8 cellular contexts compared by ENCODE assay signal in genomic region chr17:61251939-61252865, GRCh38.
DNase-seq lines count a peak whose midpoint lies in the region; ATAC-seq and TF ChIP-seq lines count a peak whose summit lies in the region.

No MANE protein-coding gene starts in this region.

- TF ChIP-seq CTCF in MCF 10A (IDR thresholded peaks at IDR 0.05; ENCODE audit: unreplicated experiment): no peak
- TF ChIP-seq CTCF in mammary epithelial cell (conservative IDR thresholded peaks at IDR 0.05 in 1 of 2, IDR thresholded peaks at IDR 0.05 in 1 of 2; ENCODE audit: extremely low read depth in 1 of 2, insufficient read depth in 1 of 2, low read depth in 1 of 2, low read length in 2 of 2): no peak
- TF ChIP-seq CTCF in vagina (IDR thresholded peaks at IDR 0.05): peak in 1 of 3 experiments; percentile 10
- no peak for TF ChIP-seq CTCF in H9 (conservative IDR thresholded peaks at IDR 0.05)

- no peak overlapping the region for H3K56ac ChIP-seq in H9 (ENCODE audit: insufficient read length, low read depth, low read length)

- no peaks in the 10 kb centered on the region for H3K9me3 Mint-ChIP-seq in MCF 10A (ENCODE audit: unreplicated experiment)
- H3K9me3 Mint-ChIP-seq in H9: no peaks in the 10 kb centered on the region

- H4K20me1 ChIP-seq in mammary epithelial cell (ENCODE audit: insufficient read depth, low read length) (no peaks in the 10 kb centered on the region), H9 (ENCODE audit: control insufficient read depth, insufficient read depth, insufficient read length) (no peaks in the 10 kb centered on the region)

- H2BK20ac ChIP-seq in H9 (ENCODE audit: low read depth, low read length, poor library complexity, severe bottlenecking): no peak overlapping the region

- dilution Hi-C loops in mammary epithelial cell (cut with HindIII; ENCODE audit: low sequenced_read_pairs): no loop called here

- H3K23ac ChIP-seq in H9 (ENCODE audit: insufficient read length, low read depth, low read length): no peak overlapping the region

- no peaks in the 10 kb centered on the region for H3K36me3 Mint-ChIP-seq in MCF 10A (ENCODE audit: insufficient read depth, unreplicated experiment)
- H3K36me3 Mint-ChIP-seq in H9 (ENCODE audit: insufficient read depth in 1 of 3, low read depth in 3 of 3): no peaks in the 10 kb centered on the region

- no peak overlapping the region for H2BK5ac ChIP-seq in H9 (ENCODE audit: insufficient read length, low read length)

- no peaks in the 10 kb centered on the region for H3K27me3 Mint-ChIP-seq in MCF 10A (ENCODE audit: insufficient read depth, unreplicated experiment)
- no peaks in the 10 kb centered on the region for H3K27me3 Mint-ChIP-seq in H9 (ENCODE audit: low read depth)

- no peak overlapping the region for H3K4ac ChIP-seq in H9 (ENCODE audit: low read depth, low read length)

- H3K79me2 ChIP-seq in mammary epithelial cell (ENCODE audit: insufficient read depth, low read length) (no peaks in the 10 kb centered on the region), H9 (ENCODE audit: insufficient read depth, low read length) (no peaks in the 10 kb centered on the region)

- H3K4me3 ChIP-seq in mammary epithelial cell (replicated peaks in 1 of 3; ENCODE audit: insufficient read depth in 1 of 3, low read depth in 2 of 3, low read length in 3 of 3) (no peak overlapping the region), duodenal mucosa (ENCODE audit: low read depth in 1 of 2, low read length in 2 of 2) (no peak overlapping the region), muscle layer of duodenum (ENCODE audit: low read depth in 1 of 2, low read length in 2 of 2) (peak overlapping the region in 1 of 2 donors; percentile 20), vagina (no peak overlapping the region)

- CTCF ChIA-PET in MCF 10A (lab: Yijun Ruan, JAX) (interaction anchor here (0.6 kb wide), 1 partner anchor 52 kb away, joined by 3 read pairs; no protein-coding TSS in a partner anchor), mammary epithelial cell (lab: Charles Lee; ENCODE audit: low non-redundant PET) (no interaction called here)

- H3K36me3 ChIP-seq in mammary epithelial cell (ENCODE audit: insufficient read depth, low read length) (no peaks in the 10 kb centered on the region), duodenal mucosa (ENCODE audit: control insufficient read depth in 1 of 2, insufficient read depth in 2 of 2, low read length in 2 of 2) (no peaks in the 10 kb centered on the region), muscle layer of duodenum (ENCODE audit: control insufficient read depth in 1 of 2, insufficient read depth in 2 of 2, low read length in 2 of 2) (no peaks in the 10 kb centered on the region), vagina (no peaks in the 10 kb centered on the region)

- no peak overlapping the region for H2BK15ac ChIP-seq in H9 (ENCODE audit: low read depth, low read length)

- no peaks in the 10 kb centered on the region for H3K23me2 ChIP-seq in H9 (ENCODE audit: insufficient read length, low read depth, low read length, poor library complexity, severe bottlenecking)

- H4K8ac ChIP-seq in H9 (replicated peaks; ENCODE audit: insufficient read length, low read depth, low read length): no peak overlapping the region

- H3K4me1 ChIP-seq in mammary epithelial cell (ENCODE audit: insufficient read depth, low read length) (no peaks in the 10 kb centered on the region), duodenal mucosa (ENCODE audit: control insufficient read depth in 1 of 2, insufficient read depth in 2 of 2, low read length in 2 of 2) (peaks cover 10 to 57% of the 10 kb centered on the region in 2 donors), muscle layer of duodenum (ENCODE audit: control insufficient read depth in 1 of 2, insufficient read depth in 2 of 2, low read length in 2 of 2) (peaks cover 23 to 37% of the 10 kb centered on the region in 2 donors), vagina (peaks cover 23% of the 10 kb centered on the region), H9 (ENCODE audit: insufficient read depth, low read length) (no peaks in the 10 kb centered on the region; the same call in 1 of the 2 replicates)

- BruUV-seq in MCF 10A (replicated peaks; lab: Mats Ljungman, UMichigan) (no TSS peak), mammary epithelial cell (replicated peaks; lab: Mats Ljungman, UMichigan) (no TSS peak)

- H3K4me2 ChIP-seq in mammary epithelial cell (ENCODE audit: insufficient read depth, low read depth, low read length): no peak overlapping the region
- H3K4me2 ChIP-seq in H9 (ENCODE audit: insufficient read depth, insufficient read length, low read length): no peak overlapping the region

- H4K5ac ChIP-seq in H9 (ENCODE audit: insufficient read length, low read depth, low read length): no peak overlapping the region

- H3K27ac Mint-ChIP-seq in MCF 10A (ENCODE audit: low read depth, unreplicated experiment) (no peak overlapping the region), H9 (no peak overlapping the region)

- H3K9me3 ChIP-seq in mammary epithelial cell (replicated peaks; ENCODE audit: insufficient read depth, low read length) (no peaks in the 10 kb centered on the region), duodenal mucosa (ENCODE audit: control insufficient read depth in 1 of 2, low read length in 2 of 2) (no peaks in the 10 kb centered on the region), muscle layer of duodenum (ENCODE audit: control insufficient read depth in 1 of 2, low read length in 2 of 2) (no peaks in the 10 kb centered on the region), vagina (no peaks in the 10 kb centered on the region), H9 (ENCODE audit: control insufficient read depth, low read depth, low read length) (no peaks in the 10 kb centered on the region)

- H3K79me1 ChIP-seq in H9 (ENCODE audit: insufficient read depth, low read depth, low read length, poor library complexity, severe bottlenecking): no peaks in the 10 kb centered on the region

- H3K27ac ChIP-seq in mammary epithelial cell (ENCODE audit: insufficient read depth, low read depth, low read length): no peak overlapping the region
- H3K27ac ChIP-seq in duodenal mucosa (ENCODE audit: low read depth, low read length): peak overlapping the region; percentile 58
- H3K27ac ChIP-seq in muscle layer of duodenum (ENCODE audit: low read length): peak overlapping the region; percentile 74
- H3K27ac ChIP-seq in vagina: peak overlapping the region; percentile 49
- no peak overlapping the region for H3K27ac ChIP-seq in H9 (ENCODE audit: insufficient read length, low read depth, low read length)

- DNase-seq in MCF 10A (ENCODE audit: unreplicated experiment): peak; percentile 89
- no peak for DNase-seq in mammary epithelial cell
- peak in 1 of 2 donors; percentile 97 for DNase-seq in vagina (ENCODE audit: extremely low spot score in 2 of 2)
- no peak for DNase-seq in NCI-H1092 treated with DMSO at 0.1 percent for 48 hours (lab: John Stamatoyannopoulos, UW)
- DNase-seq in H9: no peak

- no peak overlapping the region for H3K14ac ChIP-seq in H9 (ENCODE audit: insufficient read depth, low read length)

- no peak overlapping the region for H2AK5ac ChIP-seq in H9 (ENCODE audit: insufficient read length, low read length)

- no peak overlapping the region for H3K18ac ChIP-seq in H9 (ENCODE audit: insufficient read length, low read depth, low read length)

- in situ Hi-C loops in mammary epithelial cell (cut with MboI; ENCODE audit: low sequenced_read_pairs in 2 of 2): no loop called here

- no peak overlapping the region for H4K91ac ChIP-seq in H9 (ENCODE audit: insufficient read length, low read depth, low read length)

- POLR2A ChIA-PET in MCF 10A (lab: Yijun Ruan, JAX): no interaction called here

- no peak for ATAC-seq in GM21390 (IDR thresholded peaks at IDR 0.05; ENCODE audit: unreplicated experiment)

- TF ChIP-seq POLR2A in vagina (IDR thresholded peaks at IDR 0.05): no peak

- no peak overlapping the region for H3T11ph ChIP-seq in H9 (ENCODE audit: low read length)

- H3K9ac ChIP-seq in mammary epithelial cell (ENCODE audit: insufficient read depth, low read length) (no peak overlapping the region), duodenal mucosa (ENCODE audit: low read depth in 1 of 2, low read length in 2 of 2) (no peak overlapping the region), H9 (ENCODE audit: extremely low read depth, insufficient read length, low read length) (no peak overlapping the region)

- H3K4me3 Mint-ChIP-seq in MCF 10A (ENCODE audit: unreplicated experiment): no peak overlapping the region
- no peak overlapping the region for H3K4me3 Mint-ChIP-seq in H9

- WGBS in mammary epithelial cell (ENCODE audit: low coverage, missing lambda C conversion rate): 37% methylated on average over 10 of the region's 10 CpGs
- WGBS in H9 (ENCODE audit: extremely low coverage, insufficient read length, low lambda C conversion rate): no CpG with 5 or more reads among the region's 10 CpGs

- H3K27me3 ChIP-seq in mammary epithelial cell (ENCODE audit: insufficient read depth, low read length) (no peaks in the 10 kb centered on the region), duodenal mucosa (ENCODE audit: control insufficient read depth in 1 of 2, insufficient read depth in 2 of 2, low read length in 2 of 2) (no peaks in the 10 kb centered on the region), muscle layer of duodenum (ENCODE audit: low read depth, low read length) (no peaks in the 10 kb centered on the region), vagina (no peaks in the 10 kb centered on the region), H9 (ENCODE audit: insufficient read depth, low read length) (no peaks in the 10 kb centered on the region)

- no peak overlapping the region for H2AFZ ChIP-seq in mammary epithelial cell (ENCODE audit: low read depth, low read length)
- no peak overlapping the region for H2AFZ ChIP-seq in H9 (ENCODE audit: low read length)

- peaks cover 11% of the 10 kb centered on the region for H3K4me1 Mint-ChIP-seq in MCF 10A (ENCODE audit: insufficient read depth, unreplicated experiment)
- peaks cover 20 to 21% of the 10 kb centered on the region in 2 experiments for H3K4me1 Mint-ChIP-seq in H9

- intact Hi-C loops in MCF 10A (cut with micrococcal nuclease): no loop called here
- intact Hi-C loops in mammary epithelial cell (cut with micrococcal nuclease): no loop called here
- intact Hi-C loops in vagina (cut with DNase I): loop anchor here (5.0 kb wide), 1 partner anchor 145 kb away; the partner anchor contains the start of gene TBX2

- no peak overlapping the region for H2BK12ac ChIP-seq in H9 (ENCODE audit: insufficient read length, low read depth, low read length)

- H2BK120ac ChIP-seq in H9 (ENCODE audit: low read depth, low read length, poor library complexity, severe bottlenecking): no peak overlapping the region

Comparison
In these comparisons a context has a peak if more than half of its experiments do, and no peak if none do; other contexts are left out.
1. H3K27ac ChIP-seq: peak in duodenal mucosa (single experiment), muscle layer of duodenum (single experiment) and vagina (single experiment); none in mammary epithelial cell (single experiment) and H9 (single experiment).